Comparison of ENCODE assay signal across 20 cellular contexts in the genomic region with DNA sequence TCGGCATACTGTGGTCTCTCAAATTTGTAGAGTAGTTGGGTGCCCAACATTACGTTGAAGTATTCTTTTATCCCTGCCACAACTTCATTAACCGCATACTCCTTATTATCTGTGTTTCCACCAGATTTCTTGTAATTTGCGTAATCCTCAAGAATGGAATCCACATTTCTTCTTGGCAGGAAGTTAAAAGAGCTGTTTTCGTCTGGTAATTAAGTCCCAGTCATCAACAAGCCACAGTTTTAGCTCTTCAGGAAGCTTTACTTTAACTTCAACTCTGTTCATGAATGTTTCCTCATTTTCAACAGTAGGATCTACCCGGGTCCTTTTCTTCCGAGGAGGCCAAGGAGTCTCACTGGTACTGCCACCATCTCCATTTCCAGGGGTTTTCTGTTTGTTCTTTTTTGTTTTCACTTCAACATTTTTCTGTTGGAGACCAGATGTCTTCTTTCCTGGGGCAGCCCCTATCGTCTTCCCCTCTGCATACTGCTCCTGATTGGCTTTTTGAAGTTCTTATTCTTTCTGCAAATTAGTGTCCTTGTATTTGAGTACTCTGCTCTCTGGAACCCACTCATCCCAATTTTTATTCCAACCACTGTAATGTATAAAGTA. TPM values are rescaled to one million over a fixed set of nuclear protein-coding genes. Genes with fewer than 3 reads are reported as not detected.
DNase-seq lines count a peak whose midpoint lies in the region; ATAC-seq and TF ChIP-seq lines count a peak whose summit lies in the region.
"Had no signal": no experiment of that assay in that cellular context is flagged by ENCODE, and none has a peak within 500 bp of the region (broad histone marks: within the 10 kb centered on the region; RNA-seq: fewer than 3 reads in every experiment).

No MANE protein-coding gene starts in this region.

- TF ChIP-seq CTCF in CD14-positive monocyte (IDR thresholded peaks at IDR 0.05), result no peak
- no peak for TF ChIP-seq CTCF in activated CD8-positive, alpha-beta T cell treated with anti-CD3 and anti-CD28 coated beads for 36 hours (IDR thresholded peaks at IDR 0.05)
- TF ChIP-seq CTCF in left lung (IDR thresholded peaks at IDR 0.05), result no peak
- no peak for TF ChIP-seq CTCF in RWPE1 (conservative IDR thresholded peaks at IDR 0.05; ENCODE audit: low read depth)

- in situ Hi-C loops in GM23248 (cut with MboI), result no loop called here

- H3K4me3 Mint-ChIP-seq in CD14-positive monocyte (peak overlapping the region in 1 of 2 donors; percentile 59), immature natural killer cell (no peak overlapping the region)
- H3K4me3 Mint-ChIP-seq in activated CD8-positive, alpha-beta T cell treated with anti-CD3 and anti-CD28 coated beads for 36 hours, result no peak overlapping the region

- H3K36me3 ChIP-seq in GM23248 (ENCODE audit: low read depth) (no peaks in the 10 kb centered on the region), left lung (no peaks in the 10 kb centered on the region)
- H3K36me3 ChIP-seq: cardiac muscle cell, prostate gland, upper lobe of left lung had no signal

- H2AFZ ChIP-seq in GM23248, result no peak overlapping the region

- H3K9me2 ChIP-seq in GM23248 (ENCODE audit: insufficient read depth), result no peaks in the 10 kb centered on the region
- H3K9me2 ChIP-seq: SK-N-SH had no signal

- H3K4me3 ChIP-seq in GM23248 (no peak overlapping the region), left lung (no peak overlapping the region)
- H3K4me3 ChIP-seq: cardiac muscle cell, prostate gland, upper lobe of left lung had no signal

- no peaks in the 10 kb centered on the region for H3K9me3 ChIP-seq in GM23248 (ENCODE audit: low read depth)
- H3K9me3 ChIP-seq in left lung, result no peaks in the 10 kb centered on the region
- H3K9me3 ChIP-seq: prostate gland, SK-N-SH, upper lobe of left lung had no signal

- POLR2A ChIA-PET in activated CD8-positive, alpha-beta T cell treated with anti-CD3 and anti-CD28 coated beads for 36 hours (lab: Charles Lee), result no interaction called here
- POLR2A ChIA-PET in RWPE1 (lab: Yijun Ruan, JAX; ENCODE audit: low non-redundant PET), result no interaction called here

- H3K27ac Mint-ChIP-seq in CD14-positive monocyte (peak overlapping the region; percentile 20 to 76 (median 54)), immature natural killer cell (peak overlapping the region in 1 of 6 donors; percentile 63)
- peak overlapping the region; percentile 87 for H3K27ac Mint-ChIP-seq in activated CD8-positive, alpha-beta T cell treated with anti-CD3 and anti-CD28 coated beads for 36 hours

- H3K9me3 Mint-ChIP-seq in CD14-positive monocyte (peaks cover 0 to 2% (median 0%) of the 10 kb centered on the region in 7 donors), immature natural killer cell (no peaks in the 10 kb centered on the region)
- peaks cover 4% of the 10 kb centered on the region for H3K9me3 Mint-ChIP-seq in activated CD8-positive, alpha-beta T cell treated with anti-CD3 and anti-CD28 coated beads for 36 hours

- no peaks in the 10 kb centered on the region for H4K20me1 ChIP-seq in GM23248 (ENCODE audit: insufficient read depth)

- no peak for DNase-seq in CD14-positive monocyte (ENCODE audit: low spot score)
- peak; percentile 1 for DNase-seq in GM23248
- no peak for DNase-seq in activated CD8-positive, alpha-beta T cell treated with anti-CD3 and anti-CD28 coated beads for 36 hours
- DNase-seq in left lung, result no peak
- no peak for DNase-seq in SKM-1 (lab: John Stamatoyannopoulos, UW; ENCODE audit: unreplicated experiment)
- no peak for DNase-seq in immature natural killer cell
- DNase-seq in RWPE1 (ENCODE audit: low spot score), result no peak
- no peak for DNase-seq in islet precursor cell
- DNase-seq: activated CD4-positive, CD25-positive, alpha-beta regulatory T cell; DND-41; effector CD4-positive, alpha-beta T cell; NCI-H187 treated with DMSO at 0.1 percent for 48 hours; NCI-H510A; SK-N-SH; stimulated activated naive CD4-positive, alpha-beta T cell treated with Interleukin-2 at 50 U/mL for 16 hours; upper lobe of left lung had no signal

- peaks cover 5 to 6% of the 10 kb centered on the region in 2 donors for H3K36me3 Mint-ChIP-seq in CD14-positive monocyte
- H3K36me3 Mint-ChIP-seq in activated CD8-positive, alpha-beta T cell treated with anti-CD3 and anti-CD28 coated beads for 36 hours (ENCODE audit: low read depth), result peaks cover 75% of the 10 kb centered on the region
- H3K36me3 Mint-ChIP-seq in immature natural killer cell, result peaks cover 0 to 4% (median 0%) of the 10 kb centered on the region in 3 donors

- H3K79me2 ChIP-seq in GM23248 (ENCODE audit: insufficient read depth), result no peaks in the 10 kb centered on the region

- no peak for ATAC-seq in activated CD8-positive, alpha-beta T cell treated with anti-CD3 and anti-CD28 coated beads for 36 hours
- peak; percentile 50 for ATAC-seq in left lung
- ATAC-seq: HCT116 had no signal

- no peak overlapping the region for H3K4me2 ChIP-seq in GM23248 (ENCODE audit: unreplicated experiment)
- H3K4me2 ChIP-seq: SK-N-SH had no signal

- peaks cover 13% of the 10 kb centered on the region for H3F3A ChIP-seq in GM23248 (ENCODE audit: insufficient read depth)

- H3K9ac ChIP-seq in GM23248, result no peak overlapping the region
- H3K9ac ChIP-seq: SK-N-SH had no signal

- no peak overlapping the region for H3K27ac ChIP-seq in GM23248
- H3K27ac ChIP-seq in left lung, result peak overlapping the region in 1 of 2 donors; percentile 50
- H3K27ac ChIP-seq in RWPE1, result no peak overlapping the region
- H3K27ac ChIP-seq: C4-2B, cardiac muscle cell, prostate gland had no signal

- CTCF ChIA-PET in activated CD8-positive, alpha-beta T cell treated with anti-CD3 and anti-CD28 coated beads for 36 hours (lab: Charles Lee), result no interaction called here
- CTCF ChIA-PET in RWPE1 (lab: Yijun Ruan, JAX), result interaction anchor here (0.7 kb wide), 1 partner anchor 13 kb away, joined by 3 read pairs; no protein-coding TSS in a partner anchor

- 0 out of 2 replicates have a peak, but pooled peaks cover 12% of the 10 kb centered on the region for H3K4me1 ChIP-seq in GM23248 (ENCODE audit: insufficient read depth)
- peaks cover 0 to 6% of the 10 kb centered on the region in 2 donors for H3K4me1 ChIP-seq in left lung
- H3K4me1 ChIP-seq: prostate gland, upper lobe of left lung had no signal

- intact Hi-C loops in CD14-positive monocyte (cut with micrococcal nuclease) (no loop called here), left lung (cut with DNase I) (no loop called here)
- intact Hi-C loops in activated CD8-positive, alpha-beta T cell treated with anti-CD3 and anti-CD28 coated beads for 36 hours (cut with micrococcal nuclease), result no loop called here

- H3K27me3 Mint-ChIP-seq in CD14-positive monocyte (ENCODE audit: low read depth in 3 of 3) (no peaks in the 10 kb centered on the region), immature natural killer cell (ENCODE audit: low read depth in 3 of 3) (peaks cover 0 to 1% (median 0%) of the 10 kb centered on the region in 3 donors)
- no peaks in the 10 kb centered on the region for H3K27me3 Mint-ChIP-seq in activated CD8-positive, alpha-beta T cell treated with anti-CD3 and anti-CD28 coated beads for 36 hours

- H3K4me1 Mint-ChIP-seq in CD14-positive monocyte, result peaks cover 19% of the 10 kb centered on the region
- peaks cover 61% of the 10 kb centered on the region for H3K4me1 Mint-ChIP-seq in activated CD8-positive, alpha-beta T cell treated with anti-CD3 and anti-CD28 coated beads for 36 hours (ENCODE audit: low read depth)
- H3K4me1 Mint-ChIP-seq in immature natural killer cell, result peaks cover 0 to 3% of the 10 kb centered on the region in 2 donors

- WGBS in GM23248 (ENCODE audit: low coverage in 1 of 2, low lambda C conversion rate in 2 of 2, missing lambda C conversion rate in 2 of 2), 2 experiments, result 46 to 49% methylated on average over 8 of the region's 8 CpGs

- H3K27me3 ChIP-seq in GM23248 (replicated peaks; ENCODE audit: insufficient read depth) (no peaks in the 10 kb centered on the region), left lung (no peaks in the 10 kb centered on the region)
- H3K27me3 ChIP-seq: cardiac muscle cell, upper lobe of left lung had no signal

RNA-seq across cellular contexts. Expression of a gene that starts 30.3 kb away (rescaled TPM):
- polyA plus RNA-seq in CD14-positive monocyte, result 1 to 10 TPM; 5.2 to 6.0 TPM
- not detected in 2 replicates for total RNA-seq in GM23248 (2014; rRNA removed; shearing (Covaris generic))
- polyA plus RNA-seq in GM23248 (2016; fragmentation: Nextera tagmentation; extraction: Ambion mirVana), result not detected in 2 replicates
- 10 to 100 TPM; 42.3 to 43.1 TPM for total RNA-seq in activated CD8-positive, alpha-beta T cell treated with anti-CD3 and anti-CD28 coated beads for 36 hours
- total RNA-seq in left lung, result 10 to 100 TPM; 17.0 to 20.8 TPM
- 1 to 10 TPM; 2.4 to 4.7 (median 2.6) TPM for polyA plus RNA-seq in immature natural killer cell

Comparison
In these comparisons a context has a peak if more than half of its experiments do, and no peak if none do; other contexts are left out.
1. RNA of a gene that starts 30.3 kb away (total RNA-seq): 42.3 to 43.1 TPM in activated CD8-positive, alpha-beta T cell treated with anti-CD3 and anti-CD28 coated beads for 36 hours and 17.0 to 20.8 TPM in left lung; not detected in GM23248; every median in the first group is over 10 times any median in the second.